Comparison of ENCODE assay signal across 8 cellular contexts in the genomic region with DNA sequence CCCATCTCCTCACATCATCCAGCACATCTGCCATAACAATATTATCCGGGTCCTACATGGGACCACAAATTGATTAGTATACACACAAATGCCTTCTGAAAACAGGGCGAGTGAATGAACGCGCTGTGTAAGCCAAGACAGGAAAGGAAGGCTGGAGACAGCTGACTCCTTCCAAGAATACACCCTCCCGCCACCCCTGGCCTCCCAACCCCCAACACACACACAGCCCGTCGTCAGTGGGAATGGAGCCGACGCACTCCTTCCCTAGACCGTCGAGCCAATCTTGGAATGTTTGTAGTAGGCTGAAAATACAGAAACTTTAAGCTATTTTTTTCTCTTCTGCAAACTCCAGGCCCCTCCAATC. TPM values are rescaled to one million over a fixed set of nuclear protein-coding genes. Genes with fewer than 3 reads are reported as not detected.
DNase-seq lines count a peak whose midpoint lies in the region; ATAC-seq, FAIRE-seq and TF ChIP-seq lines count a peak whose summit lies in the region.

No MANE protein-coding gene starts in this region.

- DNase-seq in activated CD8-positive, alpha-beta memory T cell treated with anti-CD3 and anti-CD28 coated beads, Interleukin-2, amount 50 U/mL, for 48 hours: peak; percentile 46
- no peak for DNase-seq in activated CD8-positive, alpha-beta memory T cell treated with anti-CD3 and anti-CD28 coated beads, Interleukin-2, amount 50 U/mL, for 4 hours
- no peak for DNase-seq in colonic mucosa
- DNase-seq in DMS79 (lab: John Stamatoyannopoulos, UW): no peak
- no peak for DNase-seq in urothelium cell line (ENCODE audit: low spot score)
- DNase-seq in HuH-7.5 (ENCODE audit: low spot score): no peak

- H3K4me1 ChIP-seq in colonic mucosa (no peaks in the 10 kb centered on the region), muscle layer of colon (ENCODE audit: insufficient read depth, low read length) (peaks cover 7% of the 10 kb centered on the region)

- intact Hi-C loops in colonic mucosa (cut with DNase I): no loop called here

- FAIRE-seq in urothelium cell line (lab: Jason Lieb, UNC): no peak

- H3K36me3 ChIP-seq in colonic mucosa: no peaks in the 10 kb centered on the region
- no peaks in the 10 kb centered on the region for H3K36me3 ChIP-seq in muscle layer of colon (ENCODE audit: insufficient read depth, low read length)

- peak overlapping the region; percentile 68 for H3K27ac ChIP-seq in colonic mucosa
- peak overlapping the region; percentile 73 for H3K27ac ChIP-seq in muscle layer of colon (ENCODE audit: low read depth, low read length)

- H3K9ac ChIP-seq in colonic mucosa (ENCODE audit: low read depth in 2 of 2, low read length in 2 of 2) (peak overlapping the region in 1 of 2 donors; percentile 44), muscle layer of colon (ENCODE audit: low read length) (peak overlapping the region; percentile 3)

- H3K9me3 ChIP-seq in colonic mucosa: no peaks in the 10 kb centered on the region
- H3K9me3 ChIP-seq in muscle layer of colon (ENCODE audit: low read length): no peaks in the 10 kb centered on the region

- no peak for TF ChIP-seq CTCF in colonic mucosa (IDR thresholded peaks at IDR 0.05)

- ATAC-seq in HG03520 (IDR thresholded peaks at IDR 0.05; ENCODE audit: unreplicated experiment): peak; percentile 11

- H3K27me3 ChIP-seq in colonic mucosa (no peaks in the 10 kb centered on the region), muscle layer of colon (ENCODE audit: control insufficient read depth in 1 of 2, insufficient read depth in 2 of 2, low read length in 2 of 2) (no peaks in the 10 kb centered on the region)

- H3K4me3 ChIP-seq in colonic mucosa (peak overlapping the region; percentile 47), muscle layer of colon (ENCODE audit: low read depth in 1 of 2, low read length in 2 of 2) (peak overlapping the region; percentile 68 to 75)

RNA-seq across cellular contexts. Expression of a gene that starts 0.3 kb away (rescaled TPM):
- 1 to 10 TPM; 5.3 to 6.5 TPM for total RNA-seq in colonic mucosa

RNA-seq across cellular contexts. Expression of a gene that starts 38.0 kb away (rescaled TPM):
- under 1 TPM; 0.49 to 0.53 TPM for total RNA-seq in colonic mucosa
